In genomic region chr13:30362005-30362788, GRCh38 we compare ENCODE assay signal across 1 cellular context.
TF ChIP-seq lines count a peak whose summit lies in the region.

No MANE protein-coding gene starts in this region.

TF ChIP-seq in GM23338, 12 proteins besides CTCF, POLR2A, EP300 and RAD21:
- TF ChIP-seq STAT1 (IDR thresholded peaks at IDR 0.05; ENCODE audit: unreplicated experiment) (no peak), EZH2 (IDR thresholded peaks at IDR 0.05; ENCODE audit: low read depth, unreplicated experiment) (no peak), ETS1 (IDR thresholded peaks at IDR 0.05) (no peak), POLR2AphosphoS5 (IDR thresholded peaks at IDR 0.05; ENCODE audit: low read depth) (no peak), CREB1 (CRISPR knock-in tag; IDR thresholded peaks at IDR 0.05; ENCODE audit: low read depth) (no peak), ZNF462 (CRISPR knock-in tag; IDR thresholded peaks at IDR 0.05) (no peak)
